ENCODE assay signal across 16 cellular contexts in genomic region chr12:77189463-77189862, GRCh38.
A peak's percentile ranks its signal among the peaks of the same experiment; 100 is the strongest.
DNase-seq lines count a peak whose midpoint lies in the region; ATAC-seq and TF ChIP-seq lines count a peak whose summit lies in the region.
"Had no signal": no experiment of that assay in that cellular context is flagged by ENCODE, and none has a peak within 500 bp of the region (broad histone marks: within the 10 kb centered on the region; RNA-seq: fewer than 3 reads in every experiment).

No MANE protein-coding gene starts in this region.

- no peaks in the 10 kb centered on the region for H3K4me1 ChIP-seq in lower lobe of right lung

- H3K36me3 ChIP-seq in lower lobe of right lung, result no peaks in the 10 kb centered on the region

- H3K4me3 Mint-ChIP-seq in activated T-cell treated with anti-CD3 and anti-CD28 coated beads, Interleukin-2, amount 50 U/mL, for 24 hours, result no peak overlapping the region
- H3K4me3 Mint-ChIP-seq: activated CD8-positive, alpha-beta memory T cell treated with anti-CD3 and anti-CD28 coated beads, Interleukin-2, amount 10 ng/mL, durations not matched to agents 7 days and 5 days; CD8-positive, alpha-beta T cell had no signal

- H3K4me3 ChIP-seq in epithelial cell of esophagus (ENCODE audit: low read length), result no peak overlapping the region
- no peak overlapping the region for H3K4me3 ChIP-seq in lower lobe of right lung

- no peaks in the 10 kb centered on the region for H3K36me3 Mint-ChIP-seq in activated T-cell treated with anti-CD3 and anti-CD28 coated beads, Interleukin-2, amount 50 U/mL, for 24 hours (ENCODE audit: low read depth)
- H3K36me3 Mint-ChIP-seq: activated CD8-positive, alpha-beta memory T cell treated with anti-CD3 and anti-CD28 coated beads, Interleukin-2, amount 10 ng/mL, durations not matched to agents 7 days and 5 days; CD8-positive, alpha-beta T cell had no signal

- intact Hi-C loops in lower lobe of right lung (cut with DNase I) (no loop called here), left colon (cut with DNase I, micrococcal nuclease) (no loop called here)

- peaks cover 4% of the 10 kb centered on the region for H3K9me3 Mint-ChIP-seq in activated T-cell treated with anti-CD3 and anti-CD28 coated beads, Interleukin-2, amount 50 U/mL, for 24 hours
- H3K9me3 Mint-ChIP-seq: CD8-positive, alpha-beta T cell had no signal

- H3K27ac Mint-ChIP-seq in activated T-cell treated with anti-CD3 and anti-CD28 coated beads, Interleukin-2, amount 50 U/mL, for 24 hours, result no peak overlapping the region
- H3K27ac Mint-ChIP-seq: activated CD8-positive, alpha-beta memory T cell treated with anti-CD3 and anti-CD28 coated beads, Interleukin-2, amount 10 ng/mL, durations not matched to agents 7 days and 5 days; CD8-positive, alpha-beta T cell had no signal

- ATAC-seq in lower lobe of right lung (no peak), left colon (no peak)
- ATAC-seq: activated CD8-positive, alpha-beta memory T cell treated with anti-CD3 and anti-CD28 coated beads, Interleukin-2, amount 10 ng/mL, durations not matched to agents 7 days and 5 days; CD8-positive, alpha-beta T cell had no signal

- no peaks in the 10 kb centered on the region for H3K9me3 ChIP-seq in lower lobe of right lung

- TF ChIP-seq CTCF in epithelial cell of esophagus (IDR thresholded peaks at IDR 0.05; ENCODE audit: insufficient read depth, low read depth, low read length, missing control alignments) (no peak), lower lobe of right lung (IDR thresholded peaks at IDR 0.05) (no peak)

- DNase-seq in Daoy (ENCODE audit: low read depth) (peak; percentile 89), NCI-H226 (peak; percentile 73), epithelial cell of esophagus (ENCODE audit: low read depth) (peak; percentile 57), non-pigmented ciliary epithelial cell (ENCODE audit: low read depth) (peak; percentile 80), substantia nigra (lab: John Stamatoyannopoulos, UW) (no peak), lower lobe of right lung (no peak), left colon (no peak)
- no peak for DNase-seq in activated T-cell treated with anti-CD3 and anti-CD28 coated beads, Interleukin-2, amount 50 U/mL, for 24 hours
- DNase-seq: activated CD8-positive, alpha-beta memory T cell treated with anti-CD3 and anti-CD28 coated beads, Interleukin-2, amount 10 ng/mL, durations not matched to agents 7 days and 5 days; CD8-positive, alpha-beta T cell; effector memory CD4-positive, alpha-beta T cell; GOT3; midbrain; NCI-H1092 treated with DMSO at 0.1 percent for 48 hours; NCI-H748 treated with DMSO at 0.1 percent for 48 hours; SIG-M5 had no signal

- H3K4me1 Mint-ChIP-seq in activated T-cell treated with anti-CD3 and anti-CD28 coated beads, Interleukin-2, amount 50 U/mL, for 24 hours (ENCODE audit: low read depth), result no peaks in the 10 kb centered on the region
- H3K4me1 Mint-ChIP-seq: activated CD8-positive, alpha-beta memory T cell treated with anti-CD3 and anti-CD28 coated beads, Interleukin-2, amount 10 ng/mL, durations not matched to agents 7 days and 5 days had no signal

- H3K27me3 Mint-ChIP-seq in activated T-cell treated with anti-CD3 and anti-CD28 coated beads, Interleukin-2, amount 50 U/mL, for 24 hours, result no peaks in the 10 kb centered on the region
- H3K27me3 Mint-ChIP-seq: activated CD8-positive, alpha-beta memory T cell treated with anti-CD3 and anti-CD28 coated beads, Interleukin-2, amount 10 ng/mL, durations not matched to agents 7 days and 5 days had no signal

- H3K27me3 ChIP-seq in lower lobe of right lung (ENCODE audit: low read depth), result no peaks in the 10 kb centered on the region

- H3K27ac ChIP-seq in substantia nigra (ENCODE audit: low read depth, low read length, poor library complexity, severe bottlenecking) (no peak overlapping the region), lower lobe of right lung (no peak overlapping the region)

Comparison
In these comparisons a context has a peak if more than half of its experiments do, and no peak if none do; other contexts are left out.
1. DNase-seq: peak in Daoy (single experiment), NCI-H226 (single experiment), epithelial cell of esophagus (single experiment) and non-pigmented ciliary epithelial cell (single experiment); none in substantia nigra (0 of 49), lower lobe of right lung (single experiment), left colon (0 of 2) and activated T-cell treated with anti-CD3 and anti-CD28 coated beads, Interleukin-2, amount 50 U/mL, for 24 hours (single experiment).